In genomic region chr19:48638831-48639381, GRCh38 we compare ENCODE assay signal across 2 cellular contexts.
TF ChIP-seq lines count a peak whose summit lies in the region.

No MANE protein-coding gene starts in this region.

TF ChIP-seq in HepG2, 621 proteins besides CTCF, POLR2A, EP300 and RAD21:
- TF ChIP-seq MEIS1 (CRISPR knock-in tag; IDR thresholded peaks at IDR 0.05; ENCODE audit: borderline replicate concordance) (no peak), CREB1 (IDR thresholded peaks at IDR 0.05) (peak; percentile 98), CREB1 (CRISPR knock-in tag; IDR thresholded peaks at IDR 0.05) (peak; percentile 54), HNF4G (IDR thresholded peaks at IDR 0.05; ENCODE audit: borderline replicate concordance, low read depth, low read length) (no peak), HNF4G (CRISPR knock-in tag; IDR thresholded peaks at IDR 0.05; ENCODE audit: borderline replicate concordance, low read depth) (no peak), ATF7 (IDR thresholded peaks at IDR 0.05) (peak; percentile 84), ATF7 (CRISPR knock-in tag; IDR thresholded peaks at IDR 0.05) (no peak), ZNF607 (CRISPR knock-in tag; IDR thresholded peaks at IDR 0.05; ENCODE audit: borderline replicate concordance) (no peak), SP1 (IDR thresholded peaks at IDR 0.05) (no peak), SP1 (CRISPR knock-in tag; IDR thresholded peaks at IDR 0.05) (peak; percentile 33; the same call in 1 of the 2 replicates), ZNF225 (CRISPR knock-in tag; IDR thresholded peaks at IDR 0.05) (no peak), ZNF354B (CRISPR knock-in tag; IDR thresholded peaks at IDR 0.05) (no peak), RXRB (CRISPR knock-in tag; IDR thresholded peaks at IDR 0.05; ENCODE audit: borderline replicate concordance) (no peak), MXD4 (CRISPR knock-in tag; IDR thresholded peaks at IDR 0.05) (no peak)

TF ChIP-seq in HEK293T, 16 proteins besides CTCF, POLR2A, EP300 and RAD21:
- TF ChIP-seq SUZ12 (IDR thresholded peaks at IDR 0.05) (no peak), FOXA1 (IDR thresholded peaks at IDR 0.05) (no peak), BHLHE40 (IDR thresholded peaks at IDR 0.05; ENCODE audit: borderline replicate concordance) (no peak), ELF4 (IDR thresholded peaks at IDR 0.05) (no peak), HDGF (IDR thresholded peaks at IDR 0.05; ENCODE audit: borderline replicate concordance) (no peak), FOXK2 (IDR thresholded peaks at IDR 0.05) (no peak), SP1 (IDR thresholded peaks at IDR 0.05) (no peak), L3MBTL2 (conservative IDR thresholded peaks at IDR 0.05) (no peak), PKNOX1 (IDR thresholded peaks at IDR 0.05) (no peak), CTBP1 (IDR thresholded peaks at IDR 0.05; ENCODE audit: borderline replicate concordance) (no peak), TARDBP (IDR thresholded peaks at IDR 0.05) (no peak), ARNT (IDR thresholded peaks at IDR 0.05) (no peak)
